24 cellular contexts compared by ENCODE assay signal in genomic region chr9:6675268-6675667, GRCh38. TPM values are rescaled to one million over a fixed set of nuclear protein-coding genes. Genes with fewer than 3 reads are reported as not detected.
"Had no signal": no experiment of that assay in that cellular context is flagged by ENCODE, and none has a peak within 500 bp of the region (broad histone marks: within the 10 kb centered on the region; RNA-seq: fewer than 3 reads in every experiment).

No MANE protein-coding gene starts in this region.

- H3K27ac ChIP-seq: left lung, pancreas, prostate gland, sigmoid colon, spleen, suprapubic skin, thoracic aorta, tibial nerve, vagina had no signal

- H3K27me3 ChIP-seq: left lung, pancreas, sigmoid colon, spleen, suprapubic skin, tibial nerve, vagina had no signal

- H3K36me3 ChIP-seq: left lung, pancreas, prostate gland, sigmoid colon, spleen, suprapubic skin, thoracic aorta, tibial nerve, vagina had no signal

- DNase-seq: hippocampal formation; kidney glomerular epithelial cell; left cardiac atrium; mesendoderm; midbrain; mucosa of descending colon; naive thymus-derived CD4-positive, alpha-beta T cell; nucleus accumbens; pancreas; retina; right cardiac atrium; sigmoid colon; small intestine; spleen; stimulated activated CD4-positive, alpha-beta T cell treated with anti-CD3 and anti-CD28 coated beads, Interleukin-4, amount 100 ng/mL, for 24 hours; stimulated activated naive CD4-positive, alpha-beta T cell had no signal

- H3K9me3 ChIP-seq: left lung, mucosa of descending colon, pancreas, prostate gland, sigmoid colon, spleen, suprapubic skin, thoracic aorta, tibial nerve, vagina had no signal

- H3K4me3 ChIP-seq: left lung, lung, mucosa of descending colon, pancreas, prostate gland, sigmoid colon, spleen, suprapubic skin, thoracic aorta, tibial nerve, vagina had no signal

- H3K4me1 ChIP-seq: pancreas, prostate gland, sigmoid colon, suprapubic skin, tibial nerve, vagina had no signal

RNA-seq across cellular contexts. Expression of gene GLDC, which starts 29.7 kb away (rescaled TPM):
- total RNA-seq: subcutaneous adipose tissue had no signal
- polyA plus RNA-seq: naive thymus-derived CD4-positive, alpha-beta T cell had no signal
